8 cellular contexts compared by ENCODE assay signal in genomic region chr12:69359531-69360347, GRCh38. TPM values are rescaled to one million over a fixed set of nuclear protein-coding genes. Genes with fewer than 3 reads are reported as not detected.
A peak's percentile ranks its signal among the peaks of the same experiment; 100 is the strongest.
DNase-seq lines count a peak whose midpoint lies in the region; ATAC-seq and TF ChIP-seq lines count a peak whose summit lies in the region.

Gene YEATS4 (plus strand): TSS chr12:69359743. CDS start chr12:69359973, 230 bp downstream.

- H3K4me3 Mint-ChIP-seq in CD14-positive monocyte = peak within 1 kb of the TSS; percentile 81 to 86
- H3K4me3 Mint-ChIP-seq in activated CD4-positive, alpha-beta memory T cell treated with anti-CD3 and anti-CD28 coated beads, Interleukin-2, amount 10 ng/mL, durations not matched to agents 7 days and 5 days = peak within 1 kb of the TSS; percentile 92

- H3K9me3 Mint-ChIP-seq in CD14-positive monocyte = no peaks in the 10 kb centered on the region
- H3K9me3 Mint-ChIP-seq in activated CD4-positive, alpha-beta memory T cell treated with anti-CD3 and anti-CD28 coated beads, Interleukin-2, amount 10 ng/mL, durations not matched to agents 7 days and 5 days = no peaks in the 10 kb centered on the region

- H3K4me1 Mint-ChIP-seq in CD14-positive monocyte = peaks cover 40% of the 10 kb centered on the region
- H3K4me1 Mint-ChIP-seq in activated CD4-positive, alpha-beta memory T cell treated with anti-CD3 and anti-CD28 coated beads, Interleukin-2, amount 10 ng/mL, durations not matched to agents 7 days and 5 days = peaks cover 36% of the 10 kb centered on the region

- DNase-seq in CD14-positive monocyte (ENCODE audit: low spot score) (peak; percentile 72), NCI-H82 (lab: John Stamatoyannopoulos, UW) (peak; percentile 95), ecto neural progenitor cell (ENCODE audit: low spot score) (peak; percentile 93), lower lobe of right lung (peak; percentile 92)
- DNase-seq in activated CD4-positive, alpha-beta memory T cell treated with anti-CD3 and anti-CD28 coated beads, Interleukin-2, amount 10 ng/mL, durations not matched to agents 7 days and 5 days = peak; percentile 91
- peak; percentile 68 to 84 (median 74) for DNase-seq in stimulated activated CD4-positive, alpha-beta T cell treated with anti-CD3 and anti-CD28 coated beads, TNF-alpha, amount 100 ng/mL, for 24 hours (ENCODE audit: low read depth in 3 of 3)

- peak within 1 kb of the TSS; percentile 85 for H3K4me3 ChIP-seq in lower lobe of right lung

- H3K36me3 Mint-ChIP-seq in CD14-positive monocyte = peaks cover 4 to 9% of the 10 kb centered on the region in 2 donors
- peaks cover 19% of the 10 kb centered on the region for H3K36me3 Mint-ChIP-seq in activated CD4-positive, alpha-beta memory T cell treated with anti-CD3 and anti-CD28 coated beads, Interleukin-2, amount 10 ng/mL, durations not matched to agents 7 days and 5 days (ENCODE audit: low read depth)

- no peaks in the 10 kb centered on the region for H3K27me3 Mint-ChIP-seq in CD14-positive monocyte (ENCODE audit: low read depth in 3 of 3)
- peaks cover 3% of the 10 kb centered on the region for H3K27me3 Mint-ChIP-seq in activated CD4-positive, alpha-beta memory T cell treated with anti-CD3 and anti-CD28 coated beads, Interleukin-2, amount 10 ng/mL, durations not matched to agents 7 days and 5 days

- peaks cover 13% of the 10 kb centered on the region for H3K36me3 ChIP-seq in lower lobe of right lung

- intact Hi-C loops in CD14-positive monocyte (cut with micrococcal nuclease) = loop anchor here (5.0 to 10.0 kb wide), 3 partner anchors 67 to 223 kb away; no protein-coding TSS in a partner anchor
- intact Hi-C loops in lower lobe of right lung (cut with DNase I) = no loop called here

- peaks cover 14% of the 10 kb centered on the region for H3K4me1 ChIP-seq in lower lobe of right lung

- H3K27me3 ChIP-seq in lower lobe of right lung (ENCODE audit: low read depth) = no peaks in the 10 kb centered on the region

- H3K9me3 ChIP-seq in lower lobe of right lung = no peaks in the 10 kb centered on the region

- CTCF ChIA-PET in activated CD4-positive, alpha-beta memory T cell treated with anti-CD3 and anti-CD28 coated beads, Interleukin-2, amount 10 ng/mL, durations not matched to agents 7 days and 5 days (lab: Charles Lee) = interaction anchor here (0.6 to 3.4 kb wide), 7 partner anchors 9 to 280 kb away, joined by 3 to 63 read pairs (median 4); partner anchors contain the start of gene LYZ

- no peak for TF ChIP-seq CTCF in CD14-positive monocyte (IDR thresholded peaks at IDR 0.05)
- no peak for TF ChIP-seq CTCF in lower lobe of right lung (IDR thresholded peaks at IDR 0.05)

- POLR2A ChIA-PET in activated CD4-positive, alpha-beta memory T cell treated with anti-CD3 and anti-CD28 coated beads, Interleukin-2, amount 10 ng/mL, durations not matched to agents 7 days and 5 days (lab: Charles Lee) = interaction anchor here (0.8 to 3.0 kb wide), 13 partner anchors 25 to 380 kb away, joined by 3 to 38 read pairs (median 3); partner anchors contain the start of gene CCT2

- peak within 1 kb of the TSS; percentile 96 for H3K27ac ChIP-seq in lower lobe of right lung

- peak within 1 kb of the TSS; percentile 74 to 91 (median 85) for H3K27ac Mint-ChIP-seq in CD14-positive monocyte
- H3K27ac Mint-ChIP-seq in activated CD4-positive, alpha-beta memory T cell treated with anti-CD3 and anti-CD28 coated beads, Interleukin-2, amount 10 ng/mL, durations not matched to agents 7 days and 5 days = peak within 1 kb of the TSS; percentile 89

- ATAC-seq in GM19397 (IDR thresholded peaks at IDR 0.05; ENCODE audit: unreplicated experiment) (peak; percentile 89), HG03571 (IDR thresholded peaks at IDR 0.05; ENCODE audit: unreplicated experiment) (peak; percentile 85), lower lobe of right lung (peak; percentile 98 to 99)

RNA-seq across cellular contexts. Expression of gene YEATS4, which starts in this region (rescaled TPM):
- polyA plus RNA-seq in CD14-positive monocyte = 10 to 100 TPM; 16.0 to 20.9 TPM
- total RNA-seq in activated CD4-positive, alpha-beta memory T cell treated with anti-CD3 and anti-CD28 coated beads, Interleukin-2, amount 10 ng/mL, durations not matched to agents 7 days and 5 days = 10 to 100 TPM; 43.0 to 45.0 TPM
- 11.4 TPM for total RNA-seq in lower lobe of right lung

Comparison
In these comparisons a context has a peak if more than half of its experiments do, and no peak if none do; other contexts are left out.
1. Peak in every context shown above with its lines: DNase-seq, ATAC-seq, H3K4me3 ChIP-seq and H3K27ac ChIP-seq.